ENCODE assay signal across 21 cellular contexts in genomic region chr18:12461326-12461725, GRCh38. TPM values are rescaled to one million over a fixed set of nuclear protein-coding genes. Genes with fewer than 3 reads are reported as not detected.
DNase-seq lines count a peak whose midpoint lies in the region; ATAC-seq, FAIRE-seq and TF ChIP-seq lines count a peak whose summit lies in the region.
"Had no signal": no experiment of that assay in that cellular context is flagged by ENCODE, and none has a peak within 500 bp of the region (broad histone marks: within the 10 kb centered on the region; RNA-seq: fewer than 3 reads in every experiment).

No MANE protein-coding gene starts in this region.

- DNase-seq in GM12891 (ENCODE audit: insufficient read length, low spot score) (no peak), adrenal gland (no peak), hepatocyte (ENCODE audit: low spot score) (no peak), testis (no peak), NCI-H1694 (lab: John Stamatoyannopoulos, UW) (no peak), DMS153 treated with DMSO at 0.1 percent for 48 hours (lab: John Stamatoyannopoulos, UW; ENCODE audit: unreplicated experiment) (no peak)
- DNase-seq: CD4-positive, CD25-positive, alpha-beta regulatory T cell; DND-41; GM23248; HCEC 1CT; NCI-H1417 treated with DMSO at 0.1 percent for 48 hours; NCI-H2029 treated with DMSO at 0.1 percent for 48 hours; NCI-H2171 treated with DMSO at 0.1 percent for 48 hours; NCI-H748 treated with DMSO at 0.1 percent for 48 hours; OCI-M1; SIG-M5 had no signal

- no peaks in the 10 kb centered on the region for H3K9me3 ChIP-seq in adrenal gland (replicated peaks in 1 of 3)
- no peaks in the 10 kb centered on the region for H3K9me3 ChIP-seq in hepatocyte (ENCODE audit: low read depth)
- no peaks in the 10 kb centered on the region for H3K9me3 ChIP-seq in testis

- H3K36me3 ChIP-seq in adrenal gland (replicated peaks in 1 of 2) (peaks cover 0 to 28% of the 10 kb centered on the region in 2 donors), hepatocyte (replicated peaks; ENCODE audit: insufficient read depth, low read depth) (no peaks in the 10 kb centered on the region), testis (ENCODE audit: low read depth, missing control alignments) (no peaks in the 10 kb centered on the region)

- WGBS in adrenal gland, 4 donors = 54 to 86% (median 72%) methylated on average over 6 of the region's 6 CpGs
- 76% methylated on average over 6 of the region's 6 CpGs for WGBS in hepatocyte (ENCODE audit: low lambda C conversion rate, missing lambda C conversion rate)
- 63 to 70% methylated on average over 6 of the region's 6 CpGs for whole genome bisulfite sequencing in testis, 2 donors

- no peak overlapping the region for H3K4me3 ChIP-seq in adrenal gland
- no peak overlapping the region for H3K4me3 ChIP-seq in hepatocyte
- H3K4me3 ChIP-seq in testis = no peak overlapping the region
- H3K4me3 ChIP-seq: GM23248 had no signal

- peak overlapping the region; percentile 38 for H3K4me2 ChIP-seq in hepatocyte

- FAIRE-seq in GM12891 (lab: Jason Lieb, UNC) = peak; percentile 72
- FAIRE-seq: G401.6, GM18507, HTR-8/SVneo had no signal

- H3K79me2 ChIP-seq in hepatocyte = no peaks in the 10 kb centered on the region

- intact Hi-C loops in adrenal gland (cut with DNase I) (no loop called here), testis (cut with DNase I; ENCODE audit: low total_unique reads) (no loop called here)

- H3K4me1 ChIP-seq in adrenal gland (replicated peaks in 1 of 2) = peaks cover 3 to 35% of the 10 kb centered on the region in 2 donors
- H3K4me1 ChIP-seq in hepatocyte (ENCODE audit: insufficient read depth) = peaks cover 6% of the 10 kb centered on the region
- peaks cover 5% of the 10 kb centered on the region for H3K4me1 ChIP-seq in testis

- peak overlapping the region in 3 of 5 donors; percentile 1 to 82 (median 39) for H3K27ac ChIP-seq in adrenal gland
- H3K27ac ChIP-seq in hepatocyte = peak overlapping the region; percentile 75
- H3K27ac ChIP-seq in testis = peak overlapping the region; percentile 7 to 56
- H3K27ac ChIP-seq: GM23248, HL-60 had no signal

- H3K9me2 ChIP-seq in hepatocyte (replicated peaks; ENCODE audit: insufficient read depth) = no peaks in the 10 kb centered on the region

- TF ChIP-seq POLR2A in GM12891 (IDR thresholded peaks at IDR 0.05; ENCODE audit: low read depth, low read length) (no peak), adrenal gland (IDR thresholded peaks at IDR 0.05) (no peak), testis (IDR thresholded peaks at IDR 0.05) (no peak)

- TF ChIP-seq CTCF in adrenal gland (IDR thresholded peaks at IDR 0.05) (no peak), hepatocyte (IDR thresholded peaks at IDR 0.05; ENCODE audit: poor library complexity) (no peak), testis (IDR thresholded peaks at IDR 0.05) (no peak)

- H3K27me3 ChIP-seq in adrenal gland = no peaks in the 10 kb centered on the region
- no peaks in the 10 kb centered on the region for H3K27me3 ChIP-seq in hepatocyte
- H3K27me3 ChIP-seq in testis = no peaks in the 10 kb centered on the region

- no peak overlapping the region for H2AFZ ChIP-seq in hepatocyte
- H2AFZ ChIP-seq: GM23248 had no signal

- H4K20me1 ChIP-seq in hepatocyte (ENCODE audit: insufficient read depth, poor library complexity, severe bottlenecking) = no peaks in the 10 kb centered on the region

- ATAC-seq in HG03108 (IDR thresholded peaks at IDR 0.05; ENCODE audit: unreplicated experiment) = no peak

TF ChIP-seq in GM12891, 5 proteins besides CTCF, POLR2A, EP300 and RAD21:
- TF ChIP-seq SPI1 (IDR thresholded peaks at IDR 0.05; ENCODE audit: low read depth, low read length) (no peak), PAX5 (IDR thresholded peaks at IDR 0.05; ENCODE audit: insufficient read depth, low read length, severe bottlenecking) (no peak), POLR2AphosphoS5 (IDR thresholded peaks at IDR 0.05; ENCODE audit: low read depth, low read length) (no peak), TAF1 (IDR thresholded peaks at IDR 0.05; ENCODE audit: low read depth, low read length) (no peak), POU2F2 (IDR thresholded peaks at IDR 0.05; ENCODE audit: low read depth, low read length) (no peak)

RNA-seq across cellular contexts. Expression of gene PRELID3A, which starts 53.6 kb away (rescaled TPM):
- polyA plus RNA-seq in GM12891 (2012; ENCODE audit: low read depth, missing spikeins) = 7.5 TPM
- total RNA-seq in adrenal gland = 1 to 10 TPM; 1.8 to 8.0 (median 3.3) TPM
- polyA plus RNA-seq in adrenal gland = 1 to 10 TPM; 2.8 to 5.5 (median 3.1) TPM
- 0.90 and 2.5 TPM in 2 replicates for total RNA-seq in hepatocyte
- polyA plus RNA-seq in hepatocyte = 0.36 and 0.38 TPM in 2 replicates
- 1 to 10 TPM; 7.8 to 9.5 TPM for total RNA-seq in testis
- polyA plus RNA-seq in testis (ENCODE audit: insufficient read depth, low read depth, low replicate concordance) = 2.3 TPM
- total RNA-seq: CD4-positive, CD25-positive, alpha-beta regulatory T cell had no signal
